ENCODE assay signal across 16 cellular contexts in genomic region chr6:137820425-137820824, GRCh38. TPM values are rescaled to one million over a fixed set of nuclear protein-coding genes. Genes with fewer than 3 reads are reported as not detected.
DNase-seq lines count a peak whose midpoint lies in the region; ATAC-seq and TF ChIP-seq lines count a peak whose summit lies in the region.
"Had no signal": no experiment of that assay in that cellular context is flagged by ENCODE, and none has a peak within 500 bp of the region (broad histone marks: within the 10 kb centered on the region; RNA-seq: fewer than 3 reads in every experiment).

No MANE protein-coding gene starts in this region.

- peaks cover 52 to 86% (median 61%) of the 10 kb centered on the region in 4 donors for H3K4me1 Mint-ChIP-seq in CD4-positive, alpha-beta memory T cell
- peaks cover 37 to 45% (median 41%) of the 10 kb centered on the region in 3 donors for H3K4me1 Mint-ChIP-seq in naive B cell

- H3K36me3 ChIP-seq in CD4-positive, alpha-beta memory T cell (ENCODE audit: insufficient read depth, low read length): no peaks in the 10 kb centered on the region
- H3K36me3 ChIP-seq in HEK293 (ENCODE audit: control insufficient read depth in 2 of 2, insufficient read depth in 1 of 2, low read length in 2 of 2): no peaks in the 10 kb centered on the region
- no peaks in the 10 kb centered on the region for H3K36me3 ChIP-seq in adipocyte (ENCODE audit: control insufficient read depth, insufficient read depth, low read length, severe bottlenecking)
- H3K36me3 ChIP-seq: cardiac muscle cell had no signal

- POLR2A ChIA-PET in CD4-positive, alpha-beta memory T cell (lab: Charles Lee; ENCODE audit: partially characterized antibody): interaction anchor here (1.0 to 3.2 kb wide), 3 partner anchors 9 to 50 kb away, joined by 3 to 14 read pairs (median 5); partner anchors contain the start of gene TNFAIP3
- POLR2A ChIA-PET in HEK293 (lab: Yijun Ruan, JAX): no interaction called here

- H3K27ac Mint-ChIP-seq in CD4-positive, alpha-beta memory T cell: peak overlapping the region; percentile 93 to 100 (median 96)
- peak overlapping the region in 5 of 6 donors; percentile 66 to 96 (median 82) for H3K27ac Mint-ChIP-seq in naive B cell
- H3K27ac Mint-ChIP-seq: endodermal cell had no signal

- H3K4me3 Mint-ChIP-seq in CD4-positive, alpha-beta memory T cell: peak overlapping the region in 4 of 8 donors; percentile 21 to 74 (median 57)
- peak overlapping the region in 1 of 8 donors; percentile 44 for H3K4me3 Mint-ChIP-seq in naive B cell
- H3K4me3 Mint-ChIP-seq: endodermal cell, nephron had no signal

- H3K27me3 Mint-ChIP-seq in CD4-positive, alpha-beta memory T cell: no peaks in the 10 kb centered on the region
- H3K27me3 Mint-ChIP-seq in naive B cell: no peaks in the 10 kb centered on the region

- no peaks in the 10 kb centered on the region for H3K27me3 ChIP-seq in CD4-positive, alpha-beta memory T cell (ENCODE audit: insufficient read depth, low read length)
- H3K27me3 ChIP-seq in adipocyte (replicated peaks; ENCODE audit: control insufficient read depth, insufficient read depth, low read length): no peaks in the 10 kb centered on the region
- H3K27me3 ChIP-seq: cardiac muscle cell had no signal

- CTCF ChIA-PET in CD4-positive, alpha-beta memory T cell (lab: Charles Lee; ENCODE audit: partially characterized antibody): interaction anchor here (1.2 to 3.8 kb wide), 2 partner anchors 21 to 47 kb away, joined by 4 to 23 read pairs; partner anchors contain the start of gene TNFAIP3
- CTCF ChIA-PET in HEK293 (lab: Yijun Ruan, JAX): interaction anchor here (0.5 to 0.7 kb wide), 3 partner anchors 20 to 286 kb away, joined by 3 to 4 read pairs (median 3); no protein-coding TSS in a partner anchor

- no peaks in the 10 kb centered on the region for H3K9me3 ChIP-seq in CD4-positive, alpha-beta memory T cell (ENCODE audit: control insufficient read depth in 1 of 2, low read length in 2 of 2)
- no peaks in the 10 kb centered on the region for H3K9me3 ChIP-seq in HEK293 (ENCODE audit: control insufficient read depth, insufficient read depth, low read depth, low read length)
- H3K9me3 ChIP-seq in adipocyte (ENCODE audit: control insufficient read depth, low read length): no peaks in the 10 kb centered on the region

- no peak for DNase-seq in CD4-positive, alpha-beta memory T cell
- DNase-seq in adipocyte (ENCODE audit: low read depth) (no peak), naive B cell (no peak), amniotic stem cell (lab: John Stamatoyannopoulos, UW) (no peak)
- no peak for DNase-seq in stimulated activated CD8-positive, alpha-beta memory T cell treated with anti-CD3 and anti-CD28 coated beads, Interleukin-4, amount 100 ng/mL, for 48 hours
- DNase-seq: activated CD4-positive, CD25-positive, alpha-beta regulatory T cell; endodermal cell; left colon; NCI-H1092; stimulated activated CD4-positive, alpha-beta T cell treated with anti-CD3 and anti-CD28 coated beads, Interleukin-2, amount 100 ng/mL, for 48 hours had no signal

- ATAC-seq in naive B cell (ENCODE audit: low read depth in 2 of 2) (no peak), HG02678 (IDR thresholded peaks at IDR 0.05; ENCODE audit: unreplicated experiment) (no peak), HG03135 (IDR thresholded peaks at IDR 0.05; ENCODE audit: unreplicated experiment) (no peak)
- ATAC-seq: left colon, SK-N-SH treated with all-trans-retinoic acid at 6 μM for 48 hours had no signal

- H3K9ac ChIP-seq in adipocyte (ENCODE audit: low read length): peak overlapping the region; percentile 41

- peaks cover 66% of the 10 kb centered on the region for H3K4me1 ChIP-seq in CD4-positive, alpha-beta memory T cell (ENCODE audit: insufficient read depth, low read length)
- H3K4me1 ChIP-seq in HEK293 (ENCODE audit: control insufficient read depth, insufficient read depth, low read length) (no peaks in the 10 kb centered on the region; the same call in 1 of the 2 replicates), adipocyte (ENCODE audit: control insufficient read depth, insufficient read depth, low read length) (peaks cover 39% of the 10 kb centered on the region)

- H3K9me3 Mint-ChIP-seq in CD4-positive, alpha-beta memory T cell: peaks cover 0 to 2% (median 0%) of the 10 kb centered on the region in 8 donors
- no peaks in the 10 kb centered on the region for H3K9me3 Mint-ChIP-seq in naive B cell
- H3K9me3 Mint-ChIP-seq: endodermal cell, nephron had no signal

- peak overlapping the region; percentile 76 for H3K27ac ChIP-seq in CD4-positive, alpha-beta memory T cell (ENCODE audit: low read depth, low read length)
- no peak overlapping the region for H3K27ac ChIP-seq in HEK293 (ENCODE audit: extremely low read depth, low read depth, low read length)
- H3K27ac ChIP-seq: cardiac muscle cell had no signal

- H3K4me3 ChIP-seq in CD4-positive, alpha-beta memory T cell (ENCODE audit: low read length in 2 of 2): no peak overlapping the region
- H3K4me3 ChIP-seq in HEK293 (ENCODE audit: low read depth, low read length) (no peak overlapping the region), adipocyte (ENCODE audit: low read length) (peak overlapping the region; percentile 56)
- H3K4me3 ChIP-seq: cardiac muscle cell had no signal

- intact Hi-C loops in CD4-positive, alpha-beta memory T cell (cut with micrococcal nuclease): no loop called here

- H3K36me3 Mint-ChIP-seq in CD4-positive, alpha-beta memory T cell: peaks cover 0 to 6% of the 10 kb centered on the region in 2 donors
- no peaks in the 10 kb centered on the region for H3K36me3 Mint-ChIP-seq in naive B cell

- TF ChIP-seq CTCF in HEK293 (tag by site-specific recombination; IDR thresholded peaks at IDR 0.05): no peak

TF ChIP-seq in HEK293, 187 proteins besides CTCF, POLR2A, EP300 and RAD21:
- no peak for TF ChIP-seq KLF16 (tag by site-specific recombination; IDR thresholded peaks at IDR 0.05)
- no peak for TF ChIP-seq ZNF239 (tag by site-specific recombination; IDR thresholded peaks at IDR 0.05)
- TF ChIP-seq OVOL3 (tag by site-specific recombination; IDR thresholded peaks at IDR 0.05): no peak
- 0 out of 2 replicates have a peak, but pooled peaks have one; percentile 43 for TF ChIP-seq ZNF664 (tag by site-specific recombination; IDR thresholded peaks at IDR 0.05)
TF ChIP-seq in HEK293: peak in this region for 1.

RNA-seq across cellular contexts. Expression of gene TNFAIP3, which starts 46.6 kb away (rescaled TPM):
- total RNA-seq in CD4-positive, alpha-beta memory T cell: 100 to 1,000 TPM; 145 to 165 TPM
- polyA plus RNA-seq in CD4-positive, alpha-beta memory T cell: 100 to 1,000 TPM; 112 to 318 TPM
- 10 to 100 TPM in 5 of 6 donors, 1 to 10 TPM in 1; 4.0 to 48.4 (median 33.8) TPM for polyA plus RNA-seq in naive B cell (ENCODE audit: low read depth in 6 of 6)
